In the genomic region with DNA sequence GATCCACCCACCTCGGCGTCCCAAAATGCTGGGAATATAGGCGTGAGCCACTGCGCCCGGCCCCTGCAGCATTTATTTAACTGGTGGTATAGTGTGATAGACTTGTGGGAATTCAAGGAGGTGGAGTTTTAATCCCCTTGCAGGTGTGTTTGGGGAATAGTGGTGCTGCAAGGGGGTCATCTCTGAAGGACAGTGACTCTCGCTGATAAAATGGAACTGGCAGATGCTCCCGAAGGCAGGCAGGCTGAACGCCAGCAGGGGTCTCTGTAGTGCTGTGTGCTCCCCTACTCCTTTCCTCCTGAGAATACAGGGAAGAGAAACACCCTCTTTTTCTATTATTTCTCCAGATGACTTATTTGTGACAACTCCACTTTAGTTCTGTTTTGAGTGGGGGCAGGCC, we compare ENCODE assay signal across 9 cellular contexts. TPM values are rescaled to one million over a fixed set of nuclear protein-coding genes. Genes with fewer than 3 reads are reported as not detected.
DNase-seq lines count a peak whose midpoint lies in the region; ATAC-seq, FAIRE-seq and TF ChIP-seq lines count a peak whose summit lies in the region.
"Had no signal": no experiment of that assay in that cellular context is flagged by ENCODE, and none has a peak within 500 bp of the region (broad histone marks: within the 10 kb centered on the region; RNA-seq: fewer than 3 reads in every experiment).

No MANE protein-coding gene starts in this region.

- H3K9me3 ChIP-seq in heart right ventricle (no peaks in the 10 kb centered on the region), K562 (replicated peaks; ENCODE audit: control insufficient read depth, insufficient read depth, low read depth, low read length) (no peaks in the 10 kb centered on the region)

- H2AFZ ChIP-seq in K562 (ENCODE audit: low read depth, low read length), result peak overlapping the region; percentile 60; the same call in 1 of the 2 replicates

- BruUV-seq in K562 (replicated peaks; lab: Mats Ljungman, UMichigan), result no TSS peak

- H3K79me2 ChIP-seq in K562 (ENCODE audit: control insufficient read depth, insufficient read depth, low read length), result no peaks in the 10 kb centered on the region

- no peaks in the 10 kb centered on the region for H4K20me1 ChIP-seq in K562 (replicated peaks; ENCODE audit: control insufficient read depth, insufficient read depth, low read length)

- DNase-seq in heart right ventricle (no peak), left cardiac atrium (no peak), NCI-H2227 treated with DMSO at 0.1 percent for 48 hours (lab: John Stamatoyannopoulos, UW) (peak; percentile 53), K562 (ENCODE audit: extremely low read depth in 1 of 4, low spot score in 3 of 4) (peak; percentile 57 to 83 (median 70)), OCI-M2 (lab: John Stamatoyannopoulos, UW; ENCODE audit: unreplicated experiment) (no peak)
- peak; percentile 38 for DNase-seq in stimulated activated CD8-positive, alpha-beta memory T cell treated with anti-CD3 and anti-CD28 coated beads, Interleukin-4, amount 100 ng/mL, for 48 hours
- DNase-seq in effector CD4-positive, alpha-beta T cell, result no peak
- DNase-seq: EL had no signal

- ATAC-seq in heart right ventricle (no peak), left cardiac atrium (no peak), K562 (peak; percentile 91), HG03457 (IDR thresholded peaks at IDR 0.05; ENCODE audit: unreplicated experiment) (no peak)

- TF ChIP-seq CTCF in heart right ventricle (IDR thresholded peaks at IDR 0.05) (peak in 5 of 9 donors; percentile 13 to 44 (median 32)), K562 (IDR thresholded peaks at IDR 0.05 in 2 of 3, conservative IDR thresholded peaks at IDR 0.05 in 1 of 3; ENCODE audit: insufficient read depth in 2 of 3, low read depth in 1 of 3, low read length in 3 of 3) (peak; percentile 87 to 93 (median 92))

- no peak overlapping the region for H3K27ac ChIP-seq in heart right ventricle
- no peak overlapping the region for H3K27ac ChIP-seq in K562 (ENCODE audit: extremely low read depth, low read depth, low read length)

- intact Hi-C loops in heart right ventricle (cut with DNase I), result no loop called here
- intact Hi-C loops in left cardiac atrium (cut with DNase I), result no loop called here
- intact Hi-C loops in K562 (cut with micrococcal nuclease), result loop anchor here (2.0 to 10.0 kb wide), 2 partner anchors 65 to 99 kb away; no protein-coding TSS in a partner anchor

- H3K9ac ChIP-seq in K562 (ENCODE audit: insufficient read depth in 1 of 2, low read depth in 2 of 2, low read length in 2 of 2), result no peak overlapping the region

- H3K4me2 ChIP-seq in K562 (ENCODE audit: insufficient read depth, low read length), result no peak overlapping the region

- TF ChIP-seq RAD21 in K562 (CRISPR knock-in tag; conservative IDR thresholded peaks at IDR 0.05 in 1 of 2, IDR thresholded peaks at IDR 0.05 in 1 of 2), result peak; percentile 76 to 93

- CTCF ChIA-PET in K562 (lab: Yijun Ruan, JAX; ENCODE audit: low intra/inter-chr PET ratio), result interaction anchor here (0.6 to 1.2 kb wide), 5 partner anchors 18 to 1238 kb away, joined by 3 to 4 read pairs (median 3); partner anchors contain the start of gene MRPS15

- peaks cover 0 to 32% (median 12%) of the 10 kb centered on the region in 9 donors for H3K4me1 ChIP-seq in heart right ventricle
- peaks cover 14 to 19% of the 10 kb centered on the region in 2 experiments for H3K4me1 ChIP-seq in K562 (replicated peaks in 1 of 2; ENCODE audit: control insufficient read depth in 2 of 2, insufficient read depth in 2 of 2, low read length in 2 of 2)

- no peaks in the 10 kb centered on the region for H3K9me1 ChIP-seq in K562 (ENCODE audit: control insufficient read depth, insufficient read depth, low read length)

- no peak for TF ChIP-seq EP300 in K562 (IDR thresholded peaks at IDR 0.05; ENCODE audit: low read length)

- in situ Hi-C loops in K562 (cut with MboI), result no loop called here

- POLR2A ChIA-PET in K562 (lab: Yijun Ruan, JAX), result interaction anchor here (0.6 to 0.7 kb wide), 3 partner anchors 13 to 1421 kb away, joined by 3 read pairs; no protein-coding TSS in a partner anchor

- H3K36me3 ChIP-seq in heart right ventricle (peaks cover 0 to 9% (median 0%) of the 10 kb centered on the region in 9 donors), K562 (ENCODE audit: control insufficient read depth, insufficient read depth, low read length) (no peaks in the 10 kb centered on the region)

- FAIRE-seq in K562 (lab: Jason Lieb, UNC), result peak; percentile 88

- TF ChIP-seq POLR2A in K562 (conservative IDR thresholded peaks at IDR 0.05), result no peak

- 62 to 63% methylated on average over 8 of the region's 8 CpGs for WGBS in heart right ventricle, 2 donors
- WGBS in K562 (ENCODE audit: insufficient coverage, low coverage, missing lambda C conversion rate), result 31% methylated on average over 8 of the region's 8 CpGs

- H3K4me3 ChIP-seq in heart right ventricle (no peak overlapping the region), K562 (no peak overlapping the region)

- H3K27me3 ChIP-seq in heart right ventricle, result no peaks in the 10 kb centered on the region
- no peaks in the 10 kb centered on the region for H3K27me3 ChIP-seq in K562 (ENCODE audit: control insufficient read depth in 2 of 2, insufficient read depth in 2 of 2, low read length in 2 of 2)

RNA-seq across cellular contexts. Expression of gene OSCP1, which starts 4.0 kb away (rescaled TPM):
- 1 to 10 TPM; 5.3 to 9.6 (median 7.7) TPM for total RNA-seq in heart right ventricle
- 1 to 10 TPM; 2.1 to 9.2 TPM for polyA plus RNA-seq in heart right ventricle
- total RNA-seq in left cardiac atrium, result 1 to 10 TPM; 5.9 to 6.4 TPM
- 0.74 TPM in 1 of 2 replicates, not detected in the other for total RNA-seq in K562 (2011; cell fraction: chromatin; rRNA removed; ENCODE audit: low replicate concordance)
- total RNA-seq in K562 (2011; cell fraction: nucleolus; rRNA removed), result not detected in 2 replicates
- not detected in 2 replicates for total RNA-seq in K562 (2011; cell fraction: nucleoplasm; rRNA removed)
- 0.36 TPM in 1 of 2 replicates, not detected in the other for total RNA-seq in K562 (2014; rRNA removed)
- total RNA-seq in K562 (2014; rRNA removed; fragmentation: Illumina TruSeq; extraction: Trizol), result not detected in 2 replicates
- 0.40 TPM in 1 of 2 replicates, not detected in the other for total RNA-seq in K562 (2015; rRNA removed; fragmentation: Illumina TruSeq; extraction: Trizol)
- not detected in 2 replicates for total RNA-seq in K562 (2021)
- 0.12 and 0.15 TPM in 2 replicates for polyA plus RNA-seq in K562 (2011; rRNA removed)
- polyA plus RNA-seq in K562 (2011; cell fraction: cytosol; rRNA removed), result 0.35 TPM in 1 of 2 replicates, not detected in the other
- polyA plus RNA-seq in K562 (2011; cell fraction: nucleus; rRNA removed), result 0.46 TPM in 1 of 2 replicates, not detected in the other
- polyA plus RNA-seq in K562 (2012), result 0.42 and 0.50 TPM in 2 replicates
- 0.22 and 0.30 TPM in 2 replicates for polyA plus RNA-seq in K562 (2014; fragmentation: Illumina TruSeq; extraction: Trizol)
- not detected for polyA plus RNA-seq in K562 (2014; fragmentation: Nextera tagmentation; extraction: Ambion mirVana)
- not detected in 2 replicates for polyA plus RNA-seq in K562 (2014; rRNA removed)
- polyA minus RNA-seq in K562 (2011; rRNA and poly(A)+ RNA removed), result not detected in 2 replicates
- polyA minus RNA-seq in K562 (2011; cell fraction: cytosol; rRNA and poly(A)+ RNA removed), result not detected in 2 replicates
- polyA minus RNA-seq in K562 (2011; cell fraction: nucleus; rRNA and poly(A)+ RNA removed), result 0.33 TPM in 1 of 2 replicates, not detected in the other

RNA-seq across cellular contexts. Expression of gene MRPS15, which starts 17.9 kb away (rescaled TPM):
- total RNA-seq in heart right ventricle (100 to 1,000 TPM in 6 of 10 donors, 10 to 100 TPM in 4; 86.1 to 118 (median 104) TPM), left cardiac atrium (10 to 100 TPM; 88.0 to 88.4 TPM), K562 (2014; rRNA removed) (209 and 251 TPM in 2 replicates), K562 (2014; rRNA removed; fragmentation: Illumina TruSeq; extraction: Trizol) (156 and 166 TPM in 2 replicates), K562 (2015; rRNA removed; fragmentation: Illumina TruSeq; extraction: Trizol) (148 and 156 TPM in 2 replicates), K562 (2021) (144 and 164 TPM in 2 replicates)
- polyA plus RNA-seq in heart right ventricle (100 to 1,000 TPM; 162 to 505 TPM), K562 (2011; rRNA removed) (119 and 149 TPM in 2 replicates), K562 (2014; fragmentation: Illumina TruSeq; extraction: Trizol) (223 and 237 TPM in 2 replicates), K562 (2014; fragmentation: Nextera tagmentation; extraction: Ambion mirVana) (100 to 1,000 TPM in 1 of 2 experiments, 10 to 100 TPM in 1; 62.9 to 107 TPM), K562 (2014; rRNA removed) (250 and 286 TPM in 2 replicates)
- 49.1 and 50.5 TPM in 2 replicates for total RNA-seq in K562 (2011; cell fraction: chromatin; rRNA removed; ENCODE audit: low replicate concordance)
- 46.1 and 55.5 TPM in 2 replicates for total RNA-seq in K562 (2011; cell fraction: nucleolus; rRNA removed)
- total RNA-seq in K562 (2011; cell fraction: nucleoplasm; rRNA removed), result 59.8 and 81.0 TPM in 2 replicates
- polyA plus RNA-seq in K562 (2011; cell fraction: cytosol; rRNA removed), result 89.3 and 95.0 TPM in 2 replicates
- 47.9 and 56.5 TPM in 2 replicates for polyA plus RNA-seq in K562 (2011; cell fraction: nucleus; rRNA removed)
- 112 and 119 TPM in 2 replicates for polyA plus RNA-seq in K562 (2012)
- 79.2 and 97.3 TPM in 2 replicates for polyA minus RNA-seq in K562 (2011; rRNA and poly(A)+ RNA removed)
- polyA minus RNA-seq in K562 (2011; cell fraction: cytosol; rRNA and poly(A)+ RNA removed), result 31.1 and 33.4 TPM in 2 replicates
- 15.9 and 31.7 TPM in 2 replicates for polyA minus RNA-seq in K562 (2011; cell fraction: nucleus; rRNA and poly(A)+ RNA removed)

RNA-seq across cellular contexts. Expression of gene CSF3R, which starts 36.5 kb away (rescaled TPM):
- total RNA-seq in heart right ventricle (10 to 100 TPM in 1 of 10 donors, 1 to 10 TPM in 9; 1.8 to 13.9 (median 4.5) TPM), left cardiac atrium (10 to 100 TPM in 1 of 2 donors, 1 to 10 TPM in 1; 8.3 to 10.0 TPM), K562 (2014; rRNA removed) (0.32 and 0.78 TPM in 2 replicates), K562 (2014; rRNA removed; fragmentation: Illumina TruSeq; extraction: Trizol) (0.03 and 0.22 TPM in 2 replicates), K562 (2015; rRNA removed; fragmentation: Illumina TruSeq; extraction: Trizol) (0.54 and 0.79 TPM in 2 replicates), K562 (2021) (0.25 and 0.71 TPM in 2 replicates)
- polyA plus RNA-seq in heart right ventricle (1 to 10 TPM; 2.0 to 4.2 TPM), K562 (2011; rRNA removed) (0.21 and 0.57 TPM in 2 replicates), K562 (2014; fragmentation: Illumina TruSeq; extraction: Trizol) (0.40 and 0.48 TPM in 2 replicates), K562 (2014; fragmentation: Nextera tagmentation; extraction: Ambion mirVana) (under 1 TPM in 1 of 2 experiments, not detected in 1; 0.21 TPM), K562 (2014; rRNA removed) (0.50 and 0.86 TPM in 2 replicates)
- 2.6 and 2.7 TPM in 2 replicates for total RNA-seq in K562 (2011; cell fraction: chromatin; rRNA removed; ENCODE audit: low replicate concordance)
- 1.5 and 2.0 TPM in 2 replicates for total RNA-seq in K562 (2011; cell fraction: nucleolus; rRNA removed)
- total RNA-seq in K562 (2011; cell fraction: nucleoplasm; rRNA removed), result 0.95 and 1.7 TPM in 2 replicates
- polyA plus RNA-seq in K562 (2011; cell fraction: cytosol; rRNA removed), result 0.18 and 0.35 TPM in 2 replicates
- polyA plus RNA-seq in K562 (2011; cell fraction: nucleus; rRNA removed), result 1.3 and 1.6 TPM in 2 replicates
- polyA plus RNA-seq in K562 (2012), result 0.92 and 13.0 TPM in 2 replicates
- 0.25 and 0.36 TPM in 2 replicates for polyA minus RNA-seq in K562 (2011; rRNA and poly(A)+ RNA removed)
- not detected in 2 replicates for polyA minus RNA-seq in K562 (2011; cell fraction: cytosol; rRNA and poly(A)+ RNA removed)
- polyA minus RNA-seq in K562 (2011; cell fraction: nucleus; rRNA and poly(A)+ RNA removed), result 0.78 and 1.3 TPM in 2 replicates

RNA-seq across cellular contexts. Expression of gene LSM10, which starts 48.6 kb away (rescaled TPM):
- total RNA-seq in heart right ventricle (10 to 100 TPM; 35.2 to 69.6 (median 44.7) TPM), left cardiac atrium (10 to 100 TPM; 59.2 to 63.9 TPM), K562 (2014; rRNA removed) (68.9 and 94.6 TPM in 2 replicates), K562 (2014; rRNA removed; fragmentation: Illumina TruSeq; extraction: Trizol) (9.8 and 13.2 TPM in 2 replicates), K562 (2015; rRNA removed; fragmentation: Illumina TruSeq; extraction: Trizol) (21.8 and 23.3 TPM in 2 replicates), K562 (2021) (85.7 and 88.0 TPM in 2 replicates)
- polyA plus RNA-seq in heart right ventricle (10 to 100 TPM; 78.4 to 82.6 TPM), K562 (2011; rRNA removed) (91.4 and 95.2 TPM in 2 replicates), K562 (2014; fragmentation: Illumina TruSeq; extraction: Trizol) (122 and 153 TPM in 2 replicates), K562 (2014; fragmentation: Nextera tagmentation; extraction: Ambion mirVana) (10 to 100 TPM; 34.8 to 56.9 TPM), K562 (2014; rRNA removed) (146 and 168 TPM in 2 replicates)
- total RNA-seq in K562 (2011; cell fraction: chromatin; rRNA removed; ENCODE audit: low replicate concordance), result 20.5 and 63.8 TPM in 2 replicates
- total RNA-seq in K562 (2011; cell fraction: nucleolus; rRNA removed), result 55.5 and 59.9 TPM in 2 replicates
- total RNA-seq in K562 (2011; cell fraction: nucleoplasm; rRNA removed), result 40.9 and 45.8 TPM in 2 replicates
- 111 and 190 TPM in 2 replicates for polyA plus RNA-seq in K562 (2011; cell fraction: cytosol; rRNA removed)
- 44.9 and 48.3 TPM in 2 replicates for polyA plus RNA-seq in K562 (2011; cell fraction: nucleus; rRNA removed)
- polyA plus RNA-seq in K562 (2012), result 91.2 and 105 TPM in 2 replicates
- polyA minus RNA-seq in K562 (2011; rRNA and poly(A)+ RNA removed), result 26.2 and 41.8 TPM in 2 replicates
- 26.6 and 38.0 TPM in 2 replicates for polyA minus RNA-seq in K562 (2011; cell fraction: cytosol; rRNA and poly(A)+ RNA removed)
- 17.1 and 23.5 TPM in 2 replicates for polyA minus RNA-seq in K562 (2011; cell fraction: nucleus; rRNA and poly(A)+ RNA removed)

Comparison
In these comparisons a context has a peak if more than half of its experiments do, and no peak if none do; other contexts are left out.
1. DNase-seq: peak in NCI-H2227 treated with DMSO at 0.1 percent for 48 hours (single experiment), K562 (4 of 4) and stimulated activated CD8-positive, alpha-beta memory T cell treated with anti-CD3 and anti-CD28 coated beads, Interleukin-4, amount 100 ng/mL, for 48 hours (single experiment); none in heart right ventricle (0 of 2), left cardiac atrium (single experiment), OCI-M2 (single experiment) and effector CD4-positive, alpha-beta T cell (single experiment).